In genomic region chr11:123190504-123190903, GRCh38 we compare ENCODE assay signal across 15 cellular contexts.
"Had no signal": no experiment of that assay in that cellular context is flagged by ENCODE, and none has a peak within 500 bp of the region (broad histone marks: within the 10 kb centered on the region; RNA-seq: fewer than 3 reads in every experiment).

No MANE protein-coding gene starts in this region.

- H3K4me3 Mint-ChIP-seq: activated CD8-positive, alpha-beta memory T cell treated with anti-CD3 and anti-CD28 coated beads, Interleukin-2, amount 10 ng/mL, durations not matched to agents 7 days and 5 days; activated naive CD8-positive, alpha-beta T cell treated with anti-CD3 and anti-CD28 coated beads for 36 hours; activated T-cell treated with anti-CD3 and anti-CD28 coated beads, Interleukin-2, amount 50 U/mL, for 4 hours; stimulated activated memory B cell treated with anti-CD40 and anti-IgM and Interleukin-4, amounts not matched to agents 10 μg/mL and 1 μg/mL and 100 μg/mL, for 72 hours had no signal

- H3K9ac ChIP-seq: parathyroid adenoma had no signal

- H3K4me3 ChIP-seq: suprapubic skin had no signal

- H3K9me3 ChIP-seq: suprapubic skin had no signal

- H3K79me2 ChIP-seq: parathyroid adenoma had no signal

- DNase-seq: activated CD4-positive, alpha-beta T cell treated with anti-CD3 and anti-CD28 coated beads, Interleukin-2, amount 50 U/mL, for 4 hours; activated CD8-positive, alpha-beta memory T cell treated with anti-CD3 and anti-CD28 coated beads, Interleukin-2, amount 10 ng/mL, durations not matched to agents 7 days and 5 days; activated gamma-delta T cell; activated naive CD8-positive, alpha-beta T cell treated with anti-CD3 and anti-CD28 coated beads for 36 hours; activated T-cell treated with anti-CD3 and anti-CD28 coated beads, Interleukin-2, amount 50 U/mL, for 4 hours; anterior cingulate cortex; hippocampal formation; kidney glomerular epithelial cell; retina; stimulated activated CD4-positive, alpha-beta T cell treated with anti-CD3 and anti-CD28 coated beads, Interleukin-1b, Interleukin-23, amount 100 ng/mL, for 48 hours; T-helper 2 cell had no signal

- H3K4me1 ChIP-seq: parathyroid adenoma had no signal

- ATAC-seq: activated CD8-positive, alpha-beta memory T cell treated with anti-CD3 and anti-CD28 coated beads, Interleukin-2, amount 10 ng/mL, durations not matched to agents 7 days and 5 days; activated T-cell treated with anti-CD3 and anti-CD28 coated beads, Interleukin-2, amount 50 U/mL, for 4 hours; esophagus mucosa; stimulated activated memory B cell treated with anti-CD40 and anti-IgM and Interleukin-4, amounts not matched to agents 10 μg/mL and 1 μg/mL and 100 μg/mL, for 72 hours had no signal

- H3K9me3 Mint-ChIP-seq: activated T-cell treated with anti-CD3 and anti-CD28 coated beads, Interleukin-2, amount 50 U/mL, for 4 hours; stimulated activated memory B cell treated with anti-CD40 and anti-IgM and Interleukin-4, amounts not matched to agents 10 μg/mL and 1 μg/mL and 100 μg/mL, for 72 hours had no signal

- H3K36me3 Mint-ChIP-seq: activated CD8-positive, alpha-beta memory T cell treated with anti-CD3 and anti-CD28 coated beads, Interleukin-2, amount 10 ng/mL, durations not matched to agents 7 days and 5 days; activated naive CD8-positive, alpha-beta T cell treated with anti-CD3 and anti-CD28 coated beads for 36 hours; stimulated activated memory B cell treated with anti-CD40 and anti-IgM and Interleukin-4, amounts not matched to agents 10 μg/mL and 1 μg/mL and 100 μg/mL, for 72 hours had no signal

- H2AFZ ChIP-seq: parathyroid adenoma had no signal

- H3K27ac ChIP-seq: parathyroid adenoma, suprapubic skin had no signal

- H3K36me3 ChIP-seq: suprapubic skin had no signal

- H3K27ac Mint-ChIP-seq: activated CD8-positive, alpha-beta memory T cell treated with anti-CD3 and anti-CD28 coated beads, Interleukin-2, amount 10 ng/mL, durations not matched to agents 7 days and 5 days; activated naive CD8-positive, alpha-beta T cell treated with anti-CD3 and anti-CD28 coated beads for 36 hours; stimulated activated memory B cell treated with anti-CD40 and anti-IgM and Interleukin-4, amounts not matched to agents 10 μg/mL and 1 μg/mL and 100 μg/mL, for 72 hours had no signal
